18 cellular contexts compared by ENCODE assay signal in the genomic region with DNA sequence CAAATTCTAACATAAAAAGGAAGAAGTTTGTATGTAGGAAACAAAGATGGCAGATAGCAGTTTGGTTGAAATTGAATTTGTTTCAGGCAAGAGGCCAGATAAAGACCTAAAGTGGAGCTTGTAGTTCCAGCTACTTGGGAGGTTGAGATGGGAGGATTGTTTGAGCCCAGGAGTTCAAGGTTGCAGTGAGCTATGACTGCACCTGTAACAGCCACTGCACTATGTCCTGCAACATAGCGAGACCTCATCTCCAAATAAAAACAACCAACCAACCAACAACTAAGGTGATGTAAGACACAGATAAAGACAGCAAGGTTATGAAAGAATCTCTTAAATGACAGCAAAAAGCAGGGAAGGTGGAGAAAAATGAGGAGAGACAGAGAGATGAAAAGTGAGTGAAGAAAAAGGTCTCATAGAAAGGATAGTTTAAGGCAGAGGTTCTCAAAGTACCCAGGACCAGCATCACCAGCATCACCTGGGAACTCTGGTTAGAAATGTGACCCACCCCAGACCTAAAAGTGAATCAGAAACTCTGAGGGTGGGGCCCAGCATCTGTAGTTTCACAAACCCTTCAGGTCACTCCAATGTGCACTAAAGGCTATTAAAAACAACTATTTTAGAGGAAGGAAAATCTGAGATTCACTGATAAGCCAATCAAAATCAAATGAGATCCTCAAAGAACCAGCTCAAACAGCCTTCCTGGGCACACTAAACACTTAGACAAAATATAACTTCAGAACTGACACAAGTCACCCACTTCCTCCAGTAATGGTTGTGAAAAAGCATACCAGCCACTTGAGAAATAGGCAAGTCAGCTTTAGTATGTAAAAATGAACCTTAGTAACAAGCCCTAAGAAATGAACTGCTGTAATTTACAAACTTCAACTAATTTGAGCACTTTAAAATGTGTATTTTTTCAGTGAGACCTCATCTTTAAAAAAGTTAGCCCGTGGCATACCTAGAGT.
"Had no signal": no experiment of that assay in that cellular context is flagged by ENCODE, and none has a peak within 500 bp of the region (broad histone marks: within the 10 kb centered on the region; RNA-seq: fewer than 3 reads in every experiment).

No MANE protein-coding gene starts in this region.

- ATAC-seq: activated T-cell treated with anti-CD3 and anti-CD28 coated beads, Interleukin-2, amount 50 U/mL, for 4 hours; effector memory CD8-positive, alpha-beta T cell; gastrocnemius medialis; T-helper 17 cell had no signal

- DNase-seq: activated CD4-positive, alpha-beta T cell treated with anti-CD3 and anti-CD28 coated beads, Interleukin-2, amount 10 ng/mL, durations not matched to agents 7 days and 5 days; activated naive CD4-positive, alpha-beta T cell; activated T-cell treated with anti-CD3 and anti-CD28 coated beads, Interleukin-2, amount 50 U/mL, for 4 hours; adrenal gland; central memory CD4-positive, alpha-beta T cell; dermis blood vessel endothelial cell; effector memory CD8-positive, alpha-beta T cell; esophagus squamous epithelium; gastrocnemius medialis; head of caudate nucleus; hypothalamus; ovary; spleen; stimulated activated CD4-positive, alpha-beta T cell treated with anti-CD3 and anti-CD28 coated beads, Interleukin-4, amount 100 ng/mL, for 1 hour; stimulated activated naive CD4-positive, alpha-beta T cell; T-helper 17 cell; testis; upper lobe of left lung had no signal
